8 cellular contexts compared by ENCODE assay signal in genomic region chr4:102344955-102345794, GRCh38. TPM values are rescaled to one million over a fixed set of nuclear protein-coding genes. Genes with fewer than 3 reads are reported as not detected.
DNase-seq lines count a peak whose midpoint lies in the region; TF ChIP-seq lines count a peak whose summit lies in the region.

TSS of gene SLC39A8 (minus strand) at chr4:102345482. CDS start at chr4:102344662, 820 bp downstream.

- H3K4me1 ChIP-seq in stomach = peaks cover 3 to 28% (median 20%) of the 10 kb centered on the region in 4 donors

- H3K36me3 ChIP-seq in stomach = no peaks in the 10 kb centered on the region

- peak within 1 kb of the TSS; percentile 57 to 89 (median 74) for H3K27ac ChIP-seq in stomach

- H3K27ac Mint-ChIP-seq in neural crest cell (ENCODE audit: unreplicated experiment) = peak within 1 kb of the TSS; percentile 86

- TF ChIP-seq EP300 in stomach (IDR thresholded peaks at IDR 0.05) = no peak

- in situ Hi-C loops in G401 (cut with HindIII; ENCODE audit: low sequenced_read_pairs) = no loop called here

- peak within 1 kb of the TSS; percentile 78 for H3K4me3 ChIP-seq in fibroblast of the aortic adventitia (ENCODE audit: low read depth, low read length)
- peak within 1 kb of the TSS; percentile 59 to 88 (median 74) for H3K4me3 ChIP-seq in stomach

- TF ChIP-seq CTCF in fibroblast of the aortic adventitia (IDR thresholded peaks at IDR 0.05; ENCODE audit: insufficient read depth, low read length) (peak; percentile 88), neural crest cell (conservative IDR thresholded peaks at IDR 0.05) (peak; percentile 82), stomach (IDR thresholded peaks at IDR 0.05) (peak in 5 of 7 experiments; percentile 37 to 84 (median 67))

- no peak for TF ChIP-seq POLR2A in stomach (IDR thresholded peaks at IDR 0.05)

- H3K9me3 ChIP-seq in stomach = no peaks in the 10 kb centered on the region

- H3K9me3 Mint-ChIP-seq in neural crest cell = no peaks in the 10 kb centered on the region

- H3K36me3 Mint-ChIP-seq in neural crest cell (ENCODE audit: low read depth) = no peaks in the 10 kb centered on the region

- H3K4me1 Mint-ChIP-seq in neural crest cell = peaks cover 14% of the 10 kb centered on the region

- H3K4me3 Mint-ChIP-seq in neural crest cell = peak within 1 kb of the TSS; percentile 89

- DNase-seq in G401 (ENCODE audit: low spot score) (peak; percentile 83), GOT3 (lab: John Stamatoyannopoulos, UW) (peak; percentile 4), LHCN-M2 (ENCODE audit: low read depth) (peak; percentile 83), SHP77 (lab: John Stamatoyannopoulos, UW) (peak; percentile 47 to 77), fibroblast of the aortic adventitia (ENCODE audit: low read depth) (peak; percentile 73), neural crest cell (ENCODE audit: low read depth, low spot score) (peak; percentile 76), stomach (peak; percentile 82)
- peak; percentile 78 for DNase-seq in activated effector memory CD4-positive, alpha-beta T cell treated with Interleukin-2 at 50 U/mL for 16 hours

- peaks cover 26% of the 10 kb centered on the region for H3K27me3 Mint-ChIP-seq in neural crest cell (ENCODE audit: low read depth)

- WGBS in stomach, 5 donors = 0 to 1% (median 1%) methylated on average over 51 to 54 of the region's 54 CpGs

- H3K27me3 ChIP-seq in stomach = no peaks in the 10 kb centered on the region

- intact Hi-C loops in stomach (cut with DNase I; ENCODE audit: low total_unique reads) = no loop called here

RNA-seq across cellular contexts. Expression of gene SLC39A8, which starts in this region (rescaled TPM):
- total RNA-seq in G401 (2014; rRNA removed; shearing (Covaris generic)) = 6.7 and 11.1 TPM in 2 replicates
- 35.3 and 38.7 TPM in 2 replicates for total RNA-seq in LHCN-M2 (2014; rRNA removed)
- polyA plus RNA-seq in LHCN-M2 (2012) = 8.6 TPM
- 14.7 and 70.0 TPM in 2 replicates for total RNA-seq in fibroblast of the aortic adventitia (ENCODE audit: low replicate concordance)
- 11.1 and 11.4 TPM in 2 replicates for total RNA-seq in neural crest cell
- total RNA-seq in stomach = 10 to 100 TPM in 3 of 5 donors, 1 to 10 TPM in 2; 9.0 to 24.6 (median 14.6) TPM
- 1 to 10 TPM; 1.8 to 2.1 (median 1.9) TPM for polyA plus RNA-seq in stomach

Comparison
In these comparisons a context has a peak if more than half of its experiments do, and no peak if none do; other contexts are left out.
1. Peak in every context shown above with its lines: DNase-seq, H3K4me3 ChIP-seq and H3K27ac ChIP-seq.
2. DNase-seq: peak in every context shown above with its lines; median percentile 83 in G401; 83 in LHCN-M2; 82 in stomach; 78 in activated effector memory CD4-positive, alpha-beta T cell treated with Interleukin-2 at 50 U/mL for 16 hours; 76 in neural crest cell; 73 in fibroblast of the aortic adventitia; 62 in SHP77; 4 in GOT3.